ENCODE assay signal across 20 cellular contexts in the genomic region with DNA sequence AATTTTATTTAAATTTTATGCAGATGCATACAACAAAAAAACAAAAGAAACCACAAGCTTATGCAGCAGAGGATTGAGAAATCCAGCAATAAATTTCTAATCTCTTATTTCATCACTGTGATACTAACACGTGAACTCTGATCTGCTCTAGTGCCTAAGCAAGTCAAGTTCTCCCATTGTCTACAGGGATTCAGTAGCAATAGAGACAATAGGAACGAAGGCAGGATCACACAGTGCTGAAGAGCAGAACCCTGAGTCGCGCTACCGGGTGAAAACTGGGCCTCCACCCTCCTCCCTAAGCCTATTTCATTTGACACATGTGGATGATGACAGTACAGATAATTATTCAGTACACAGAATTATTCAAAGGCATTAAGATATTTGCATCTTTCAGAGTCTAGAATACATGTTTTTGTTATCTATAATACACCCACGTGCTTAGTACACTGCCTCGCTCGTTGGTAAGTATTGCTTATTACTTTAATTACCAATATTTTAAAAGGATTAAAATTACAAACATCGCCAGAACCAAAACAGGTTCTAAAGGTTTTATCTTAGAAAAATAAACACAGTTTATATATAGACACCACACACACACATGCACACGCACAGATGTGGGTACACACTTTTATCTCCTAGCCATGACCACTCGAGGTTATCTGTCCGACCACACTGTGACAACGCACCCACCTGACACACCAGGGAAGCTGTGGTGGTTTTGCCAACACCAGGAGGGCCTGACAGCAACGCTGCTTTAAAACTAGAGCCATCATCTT.
DNase-seq lines count a peak whose midpoint lies in the region; ATAC-seq and TF ChIP-seq lines count a peak whose summit lies in the region.
"Had no signal": no experiment of that assay in that cellular context is flagged by ENCODE, and none has a peak within 500 bp of the region (broad histone marks: within the 10 kb centered on the region; RNA-seq: fewer than 3 reads in every experiment).

No MANE protein-coding gene starts in this region.

- no peaks in the 10 kb centered on the region for H3K9me3 ChIP-seq in Caco-2
- H3K9me3 ChIP-seq: MG63, tibial nerve had no signal

- no peaks in the 10 kb centered on the region for H3K27me3 Mint-ChIP-seq in Caco-2 (ENCODE audit: insufficient read depth, unreplicated experiment)
- H3K27me3 Mint-ChIP-seq: activated naive CD4-positive, alpha-beta T cell treated with anti-CD3 and anti-CD28 coated beads, Interleukin-2, amount 10 ng/mL, durations not matched to agents 7 days and 5 days; stimulated activated naive B cell treated with anti-CD40 and anti-IgM and Interleukin-4, amounts not matched to agents 10 μg/mL and 1 μg/mL and 100 μg/mL, for 72 hours had no signal

- intact Hi-C loops in Caco-2 (cut with micrococcal nuclease; ENCODE audit: unreplicated experiment): no loop called here

- H3K27ac Mint-ChIP-seq in Caco-2 (ENCODE audit: unreplicated experiment): no peak overlapping the region
- H3K27ac Mint-ChIP-seq: stimulated activated naive B cell treated with anti-CD40 and anti-IgM and Interleukin-4, amounts not matched to agents 10 μg/mL and 1 μg/mL and 100 μg/mL, for 72 hours had no signal

- no peaks in the 10 kb centered on the region for H3K9me3 Mint-ChIP-seq in Caco-2 (ENCODE audit: unreplicated experiment)
- H3K9me3 Mint-ChIP-seq: activated naive CD4-positive, alpha-beta T cell treated with anti-CD3 and anti-CD28 coated beads, Interleukin-2, amount 10 ng/mL, durations not matched to agents 7 days and 5 days; stimulated activated naive B cell treated with anti-CD40 and anti-IgM and Interleukin-4, amounts not matched to agents 10 μg/mL and 1 μg/mL and 100 μg/mL, for 72 hours had no signal

- no TSS peak for BruUV-seq in Caco-2 (replicated peaks; lab: Mats Ljungman, UMichigan)

- H3K4me3 ChIP-seq in NB4 (ENCODE audit: low read depth, low read length): no peak overlapping the region
- no peak overlapping the region for H3K4me3 ChIP-seq in Caco-2 (ENCODE audit: low read depth, low read length)
- H3K4me3 ChIP-seq: GM23248, MG63, smooth muscle cell, tibial nerve had no signal

- H3K36me3 Mint-ChIP-seq in Caco-2 (ENCODE audit: insufficient read depth, unreplicated experiment): peaks cover 66% of the 10 kb centered on the region

- no peaks in the 10 kb centered on the region for H3K4me1 ChIP-seq in Caco-2
- H3K4me1 ChIP-seq: tibial nerve had no signal

- POLR2A ChIA-PET in Caco-2 (lab: Charles Lee): no interaction called here

- TF ChIP-seq CTCF in NB4 (IDR thresholded peaks at IDR 0.05; ENCODE audit: low read depth, low read length) (no peak), GM20000 (IDR thresholded peaks at IDR 0.05; ENCODE audit: extremely low read depth, missing control alignments) (no peak), Caco-2 (IDR thresholded peaks at IDR 0.05; ENCODE audit: insufficient read depth in 1 of 2, low read depth in 1 of 2, low read length in 1 of 2, severe bottlenecking in 1 of 2, unreplicated experiment in 1 of 2) (no peak)

- DNase-seq in GM04503 (ENCODE audit: low read depth) (peak; percentile 11), NB4 (ENCODE audit: low read depth) (peak; percentile 20), erythroblast (lab: John Stamatoyannopoulos, UW) (peak; percentile 55 to 76), left lobe of liver (ENCODE audit: low spot score) (no peak), GM20000 (ENCODE audit: low spot score) (no peak), Caco-2 (no peak), mesenteric fat pad (ENCODE audit: low spot score) (no peak), cerebellar nuclear complex (lab: John Stamatoyannopoulos, UW) (no peak)
- DNase-seq: activated naive CD4-positive, alpha-beta T cell treated with anti-CD3 and anti-CD28 coated beads, Interleukin-2, amount 10 ng/mL, durations not matched to agents 7 days and 5 days; caudate nucleus; DMS79; GM23248; MG63; midbrain; NCI-H2081; NCI-H748 treated with DMSO at 0.1 percent for 48 hours; nucleus accumbens; stimulated activated naive B cell treated with anti-CD40 and anti-IgM and Interleukin-4, amounts not matched to agents 10 μg/mL and 1 μg/mL and 100 μg/mL, for 72 hours had no signal

- peak; percentile 83 for ATAC-seq in left lobe of liver
- ATAC-seq: stimulated activated naive B cell treated with anti-CD40 and anti-IgM and Interleukin-4, amounts not matched to agents 10 μg/mL and 1 μg/mL and 100 μg/mL, for 72 hours had no signal

- CTCF ChIA-PET in Caco-2 (lab: Charles Lee): no interaction called here

- H3K4me1 Mint-ChIP-seq in Caco-2 (ENCODE audit: low read depth, unreplicated experiment): peaks cover 7% of the 10 kb centered on the region

- no peak overlapping the region for H3K4me3 Mint-ChIP-seq in Caco-2 (ENCODE audit: unreplicated experiment)
- H3K4me3 Mint-ChIP-seq: activated naive CD4-positive, alpha-beta T cell treated with anti-CD3 and anti-CD28 coated beads, Interleukin-2, amount 10 ng/mL, durations not matched to agents 7 days and 5 days; stimulated activated naive B cell treated with anti-CD40 and anti-IgM and Interleukin-4, amounts not matched to agents 10 μg/mL and 1 μg/mL and 100 μg/mL, for 72 hours had no signal

- H3K27me3 ChIP-seq in Caco-2 (replicated peaks; ENCODE audit: control insufficient read depth, insufficient read depth, low read length): no peaks in the 10 kb centered on the region
- H3K27me3 ChIP-seq: MG63, tibial nerve had no signal

- TF ChIP-seq POLR2A in NB4 (IDR thresholded peaks at IDR 0.05; ENCODE audit: extremely low read depth, insufficient read length) (no peak), erythroblast (IDR thresholded peaks at IDR 0.05; ENCODE audit: low read length) (no peak)

- no peaks in the 10 kb centered on the region; the same call in 1 of the 2 replicates for H3K36me3 ChIP-seq in Caco-2 (ENCODE audit: control insufficient read depth, insufficient read depth, low read length)

Comparison
In these comparisons a context has a peak if more than half of its experiments do, and no peak if none do; other contexts are left out.
1. DNase-seq: peak in GM04503 (single experiment), NB4 (single experiment) and erythroblast (2 of 2); none in left lobe of liver (single experiment), GM20000 (single experiment), Caco-2 (0 of 2), mesenteric fat pad (single experiment) and cerebellar nuclear complex (0 of 2).